ENCODE assay signal across 11 cellular contexts in genomic region chr3:127749787-127750225, GRCh38.
DNase-seq lines count a peak whose midpoint lies in the region; ATAC-seq and TF ChIP-seq lines count a peak whose summit lies in the region.
"Had no signal": no experiment of that assay in that cellular context is flagged by ENCODE, and none has a peak within 500 bp of the region (broad histone marks: within the 10 kb centered on the region; RNA-seq: fewer than 3 reads in every experiment).

No MANE protein-coding gene starts in this region.

- H3K9me3 ChIP-seq in heart left ventricle (no peaks in the 10 kb centered on the region), tibial nerve (no peaks in the 10 kb centered on the region)
- H3K9me3 ChIP-seq: upper lobe of left lung had no signal

- H3K4me1 ChIP-seq in heart left ventricle (peaks cover 6 to 79% (median 62%) of the 10 kb centered on the region in 12 donors), tibial nerve (peaks cover 0 to 78% (median 36%) of the 10 kb centered on the region in 4 donors)

- TF ChIP-seq CTCF in heart left ventricle (IDR thresholded peaks at IDR 0.05) (peak in 6 of 12 donors; percentile 11 to 44 (median 20)), fibroblast of villous mesenchyme (IDR thresholded peaks at IDR 0.05; ENCODE audit: insufficient read depth, low read depth, low read length) (peak; percentile 15), tibial nerve (IDR thresholded peaks at IDR 0.05) (peak in 1 of 5 experiments; percentile 9)

- intact Hi-C loops in heart left ventricle (cut with DNase I) (loop anchor here in 8 of 10 donors (2.0 to 10.0 kb wide), 6 partner anchors 48 to 73 kb away; partner anchors contain the start of gene MGLL (in 5 of the 8)), left cardiac atrium (cut with DNase I) (loop anchor here in 1 of 2 donors (5.0 kb wide), 1 partner anchor 48 kb away; no protein-coding TSS in a partner anchor)

- H3K36me3 ChIP-seq in heart left ventricle (peaks cover 0 to 21% (median 0%) of the 10 kb centered on the region in 9 donors), tibial nerve (no peaks in the 10 kb centered on the region)
- H3K36me3 ChIP-seq: upper lobe of left lung had no signal

- DNase-seq in heart left ventricle (peak in 1 of 5 donors; percentile 20), left cardiac atrium (no peak), NOMO-1 (lab: John Stamatoyannopoulos, UW; ENCODE audit: unreplicated experiment in 2 of 2) (peak; percentile 31 to 58), fibroblast of villous mesenchyme (ENCODE audit: low read depth) (no peak), tibial nerve (ENCODE audit: low spot score in 2 of 2) (no peak), middle frontal gyrus (ENCODE audit: extremely low spot score, low spot score) (no peak), AG08396 (ENCODE audit: low spot score) (no peak)
- DNase-seq: activated naive CD4-positive, alpha-beta T cell treated with anti-CD3 and anti-CD28 coated beads for 36 hours; COR-L47; upper lobe of left lung had no signal

- no peaks in the 10 kb centered on the region for H3K27me3 ChIP-seq in heart left ventricle
- no peaks in the 10 kb centered on the region for H3K27me3 ChIP-seq in tibial nerve
- H3K27me3 ChIP-seq: upper lobe of left lung had no signal

- TF ChIP-seq EP300 in tibial nerve (IDR thresholded peaks at IDR 0.05) = no peak

- TF ChIP-seq POLR2A in heart left ventricle (IDR thresholded peaks at IDR 0.05) (no peak), tibial nerve (IDR thresholded peaks at IDR 0.05) (no peak)

- ATAC-seq in heart left ventricle (no peak), left cardiac atrium (no peak), GM18498 (IDR thresholded peaks at IDR 0.05; ENCODE audit: unreplicated experiment) (no peak)

- peak overlapping the region in 11 of 12 donors; percentile 52 to 95 (median 87) for H3K27ac ChIP-seq in heart left ventricle
- H3K27ac ChIP-seq in tibial nerve = peak overlapping the region in 3 of 4 donors; percentile 31 to 83 (median 74)

- no peak overlapping the region for H3K4me3 ChIP-seq in heart left ventricle
- H3K4me3 ChIP-seq in fibroblast of villous mesenchyme (ENCODE audit: low read depth, low read length) = no peak overlapping the region
- H3K4me3 ChIP-seq in tibial nerve = no peak overlapping the region
- H3K4me3 ChIP-seq: upper lobe of left lung had no signal

- 85 to 91% (median 86%) methylated on average over 7 of the region's 7 CpGs for WGBS in heart left ventricle, 4 donors
- 90 to 95% methylated on average over 7 of the region's 7 CpGs for WGBS in tibial nerve, 2 donors

Comparison
In these comparisons a context has a peak if more than half of its experiments do, and no peak if none do; other contexts are left out.
1. DNase-seq: peak in NOMO-1 (2 of 2); none in left cardiac atrium (single experiment), fibroblast of villous mesenchyme (single experiment), tibial nerve (0 of 2), middle frontal gyrus (single experiment) and AG08396 (single experiment).